ENCODE assay signal across 19 cellular contexts in the genomic region with DNA sequence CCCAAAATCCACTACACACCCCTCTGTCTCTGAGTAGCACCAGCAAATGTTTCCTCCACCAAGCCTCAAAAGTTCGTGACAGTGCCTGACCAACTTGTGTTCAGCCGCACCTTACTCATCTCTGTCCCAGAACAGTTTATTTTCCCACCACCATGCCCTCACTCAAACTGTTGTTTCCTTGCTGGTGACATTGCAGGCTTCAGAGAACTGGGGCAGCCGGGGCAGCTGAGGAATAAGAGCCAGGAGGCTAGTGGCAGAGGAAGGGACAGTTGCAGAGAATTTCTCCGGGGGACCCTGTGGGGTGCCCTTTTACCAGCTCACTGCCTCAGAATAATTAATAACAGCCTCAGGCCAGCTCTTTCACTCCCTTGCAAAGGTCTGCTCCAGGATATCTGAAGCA. TPM values are rescaled to one million over a fixed set of nuclear protein-coding genes. Genes with fewer than 3 reads are reported as not detected.
A peak's percentile ranks its signal among the peaks of the same experiment; 100 is the strongest.
DNase-seq lines count a peak whose midpoint lies in the region; ATAC-seq and TF ChIP-seq lines count a peak whose summit lies in the region.
"Had no signal": no experiment of that assay in that cellular context is flagged by ENCODE, and none has a peak within 500 bp of the region (broad histone marks: within the 10 kb centered on the region; RNA-seq: fewer than 3 reads in every experiment).

No MANE protein-coding gene starts in this region.

- TF ChIP-seq EP300 in sigmoid colon (IDR thresholded peaks at IDR 0.05): no peak

- WGBS in sigmoid colon, 2 donors: 29 to 71% methylated on average over 4 of the region's 4 CpGs

- CTCF ChIA-PET in Calu3 (lab: Charles Lee): no interaction called here

- H3K27ac ChIP-seq in parathyroid adenoma: no peak overlapping the region
- H3K27ac ChIP-seq in coronary artery: peak overlapping the region in 1 of 2 donors; percentile 33
- no peak overlapping the region for H3K27ac ChIP-seq in sigmoid colon

- peak overlapping the region; percentile 66 for H3K4me3 Mint-ChIP-seq in Calu3 (ENCODE audit: low read depth, unreplicated experiment)
- no peak overlapping the region for H3K4me3 Mint-ChIP-seq in activated T-helper 17 cell treated with anti-CD3 and anti-CD28 coated beads, Interleukin-2, amount 50 U/mL, for 72 hours

- H3K4me1 ChIP-seq in parathyroid adenoma (no peaks in the 10 kb centered on the region), sigmoid colon (peaks cover 0 to 15% (median 10%) of the 10 kb centered on the region in 4 donors)

- no peak overlapping the region for H3K9ac ChIP-seq in parathyroid adenoma

- peak overlapping the region; percentile 72 for H2AFZ ChIP-seq in parathyroid adenoma

- no peaks in the 10 kb centered on the region for H3K36me3 Mint-ChIP-seq in Calu3 (ENCODE audit: insufficient read depth, unreplicated experiment)
- no peaks in the 10 kb centered on the region for H3K36me3 Mint-ChIP-seq in activated T-helper 17 cell treated with anti-CD3 and anti-CD28 coated beads, Interleukin-2, amount 50 U/mL, for 72 hours (ENCODE audit: low read depth)
- H3K36me3 Mint-ChIP-seq: naive B cell, T-cell had no signal

- DNase-seq in Calu3 (no peak), kidney tubule cell (ENCODE audit: low spot score) (peak; percentile 15), coronary artery (ENCODE audit: low spot score) (no peak), OCI-M1 (lab: John Stamatoyannopoulos, UW) (no peak), sigmoid colon (no peak)
- no peak for DNase-seq in activated CD4-positive, alpha-beta T cell treated with anti-CD3 and anti-CD28 coated beads for 1 hour
- DNase-seq: activated CD4-positive, CD25-positive, alpha-beta regulatory T cell; DMS 273 treated with DMSO at 0.1 percent for 48 hours; IMR-90; naive B cell; NCI-H1092; NCI-H748 treated with DMSO at 0.1 percent for 48 hours; RPMI8226; stimulated activated CD4-positive, alpha-beta T cell treated with anti-CD3 and anti-CD28 coated beads, Interleukin-4, amount 100 ng/mL, for 24 hours; T-cell had no signal

- no peak overlapping the region for H3K4me2 ChIP-seq in parathyroid adenoma (ENCODE audit: low read length)

- H3K36me3 ChIP-seq in parathyroid adenoma (ENCODE audit: control insufficient read depth, insufficient read depth, low read length) (no peaks in the 10 kb centered on the region), sigmoid colon (no peaks in the 10 kb centered on the region)
- H3K36me3 ChIP-seq: upper lobe of left lung had no signal

- BruUV-seq in Calu3 (replicated peaks; lab: Mats Ljungman, UMichigan): no TSS peak

- peak; percentile 29 for ATAC-seq in activated T-helper 17 cell treated with anti-CD3 and anti-CD28 coated beads, Interleukin-2, amount 50 U/mL, for 72 hours (replicated peaks)
- ATAC-seq: T-cell had no signal

- H3K79me2 ChIP-seq in parathyroid adenoma: no peaks in the 10 kb centered on the region

- H3K27me3 ChIP-seq in parathyroid adenoma (ENCODE audit: control insufficient read depth, insufficient read depth, low read length) (no peaks in the 10 kb centered on the region), sigmoid colon (no peaks in the 10 kb centered on the region)
- H3K27me3 ChIP-seq: upper lobe of left lung had no signal

- H3K4me1 Mint-ChIP-seq in Calu3 (ENCODE audit: low read depth, unreplicated experiment): peaks cover 22% of the 10 kb centered on the region
- H3K4me1 Mint-ChIP-seq in activated T-helper 17 cell treated with anti-CD3 and anti-CD28 coated beads, Interleukin-2, amount 50 U/mL, for 72 hours: peaks cover 3% of the 10 kb centered on the region

- no peak overlapping the region for H3K4me3 ChIP-seq in parathyroid adenoma (ENCODE audit: low read depth, low read length)
- no peak overlapping the region for H3K4me3 ChIP-seq in coronary artery
- H3K4me3 ChIP-seq in sigmoid colon: no peak overlapping the region

- no peaks in the 10 kb centered on the region for H3K9me3 ChIP-seq in parathyroid adenoma (ENCODE audit: control insufficient read depth, low read length)
- no peaks in the 10 kb centered on the region for H3K9me3 ChIP-seq in sigmoid colon
- H3K9me3 ChIP-seq: upper lobe of left lung had no signal

- intact Hi-C loops in Calu3 (cut with micrococcal nuclease; ENCODE audit: unreplicated experiment) (no loop called here), sigmoid colon (cut with DNase I) (no loop called here)

- H3K9me3 Mint-ChIP-seq in Calu3 (ENCODE audit: low read depth, unreplicated experiment): no peaks in the 10 kb centered on the region
- no peaks in the 10 kb centered on the region for H3K9me3 Mint-ChIP-seq in activated T-helper 17 cell treated with anti-CD3 and anti-CD28 coated beads, Interleukin-2, amount 50 U/mL, for 72 hours
- H3K9me3 Mint-ChIP-seq: T-cell had no signal

- H3K27me3 Mint-ChIP-seq in Calu3 (ENCODE audit: unreplicated experiment): peaks cover 15% of the 10 kb centered on the region
- H3K27me3 Mint-ChIP-seq in activated T-helper 17 cell treated with anti-CD3 and anti-CD28 coated beads, Interleukin-2, amount 50 U/mL, for 72 hours: peaks cover 47% of the 10 kb centered on the region

- TF ChIP-seq POLR2A in sigmoid colon (IDR thresholded peaks at IDR 0.05): no peak

- H3K27ac Mint-ChIP-seq in Calu3 (ENCODE audit: unreplicated experiment): no peak overlapping the region
- H3K27ac Mint-ChIP-seq in activated T-helper 17 cell treated with anti-CD3 and anti-CD28 coated beads, Interleukin-2, amount 50 U/mL, for 72 hours: no peak overlapping the region
- H3K27ac Mint-ChIP-seq: T-cell had no signal

- TF ChIP-seq CTCF in Calu3 (IDR thresholded peaks at IDR 0.05; ENCODE audit: unreplicated experiment): no peak
- no peak for TF ChIP-seq CTCF in parathyroid adenoma (IDR thresholded peaks at IDR 0.05)
- TF ChIP-seq CTCF in coronary artery (IDR thresholded peaks at IDR 0.05): no peak
- TF ChIP-seq CTCF in sigmoid colon (IDR thresholded peaks at IDR 0.05): no peak

RNA-seq across cellular contexts. Expression of a gene that starts 0.7 kb away (rescaled TPM):
- total RNA-seq in Calu3 (2022) (1.5 and 3.8 TPM in 2 replicates), sigmoid colon (10 to 100 TPM in 1 of 4 donors, 1 to 10 TPM in 3; 5.4 to 12.5 (median 6.8) TPM)
- total RNA-seq in activated T-helper 17 cell treated with anti-CD3 and anti-CD28 coated beads, Interleukin-2, amount 50 U/mL, for 72 hours: not detected
- 10 to 100 TPM in 2 of 3 donors, 1 to 10 TPM in 1; 9.6 to 30.1 (median 22.0) TPM for polyA plus RNA-seq in sigmoid colon
- polyA plus RNA-seq: keratinocyte had no signal

RNA-seq across cellular contexts. Expression of a gene that starts 25.5 kb away (rescaled TPM):
- total RNA-seq in Calu3 (2022) (7.8 and 10.9 TPM in 2 replicates), sigmoid colon (1 to 10 TPM; 3.2 to 3.9 (median 3.8) TPM)
- 1 to 10 TPM; 3.7 to 4.1 TPM for total RNA-seq in activated T-helper 17 cell treated with anti-CD3 and anti-CD28 coated beads, Interleukin-2, amount 50 U/mL, for 72 hours
- 1 to 10 TPM; 1.2 to 2.5 (median 2.1) TPM for polyA plus RNA-seq in sigmoid colon
